In genomic region chr12:89949457-89950195, GRCh38 we compare ENCODE assay signal across 8 cellular contexts.
DNase-seq lines count a peak whose midpoint lies in the region; ATAC-seq and TF ChIP-seq lines count a peak whose summit lies in the region.

No MANE protein-coding gene starts in this region.

- POLR2A ChIA-PET in CD4-positive, alpha-beta T cell (lab: Charles Lee), result interaction anchor here (0.7 to 2.6 kb wide), 7 partner anchors 10 to 243 kb away, joined by 3 to 21 read pairs (median 4); partner anchors contain the start of gene ATP2B1

- peak overlapping the region; percentile 35 for H3K4me3 Mint-ChIP-seq in CD4-positive, alpha-beta T cell
- H3K4me3 Mint-ChIP-seq in nephron, result no peak overlapping the region

- no peaks in the 10 kb centered on the region for H3K9me3 Mint-ChIP-seq in CD4-positive, alpha-beta T cell
- H3K9me3 Mint-ChIP-seq in nephron, result no peaks in the 10 kb centered on the region

- H3K27me3 ChIP-seq in CD4-positive, alpha-beta T cell (ENCODE audit: control insufficient read depth, insufficient read depth, low read length), result no peaks in the 10 kb centered on the region
- H3K27me3 ChIP-seq in duodenal mucosa (ENCODE audit: control insufficient read depth in 1 of 2, insufficient read depth in 2 of 2, low read length in 2 of 2), result no peaks in the 10 kb centered on the region

- peak overlapping the region in 1 of 2 donors; percentile 14 for H3K9ac ChIP-seq in duodenal mucosa (ENCODE audit: low read depth in 1 of 2, low read length in 2 of 2)

- ATAC-seq in CD4-positive, alpha-beta T cell (ENCODE audit: poor library complexity), result peak; percentile 91
- ATAC-seq in GM19043 (IDR thresholded peaks at IDR 0.05; ENCODE audit: low read depth, unreplicated experiment) (peak; percentile 92), HG03135 (IDR thresholded peaks at IDR 0.05; ENCODE audit: unreplicated experiment) (peak; percentile 97), SK-N-SH treated with all-trans-retinoic acid at 6 μM for 48 hours (peak; percentile 19; the same call in 2 of the 3 replicates)

- DNase-seq in CD4-positive, alpha-beta T cell, result peak in 7 of 10 experiments; percentile 15 to 62 (median 29)
- DNase-seq in globus pallidus (ENCODE audit: low spot score) (no peak), amygdala (lab: John Stamatoyannopoulos, UW) (no peak)

- intact Hi-C loops in CD4-positive, alpha-beta T cell (cut with DNase I, micrococcal nuclease), result loop anchor here (1.0 to 5.0 kb wide), 5 partner anchors 86 to 241 kb away; partner anchors contain the start of gene ATP2B1 (in 1 of the 2)

- H3K9me3 ChIP-seq in CD4-positive, alpha-beta T cell (ENCODE audit: control insufficient read depth, low read length), result no peaks in the 10 kb centered on the region
- H3K9me3 ChIP-seq in duodenal mucosa (ENCODE audit: control insufficient read depth in 1 of 2, low read length in 2 of 2), result no peaks in the 10 kb centered on the region

- H3K4me1 Mint-ChIP-seq in CD4-positive, alpha-beta T cell (ENCODE audit: low read depth), result peaks cover 55% of the 10 kb centered on the region
- H3K4me1 Mint-ChIP-seq in nephron, result peaks cover 41% of the 10 kb centered on the region

- H3K36me3 Mint-ChIP-seq in CD4-positive, alpha-beta T cell (ENCODE audit: low read depth), result no peaks in the 10 kb centered on the region
- no peaks in the 10 kb centered on the region for H3K36me3 Mint-ChIP-seq in nephron (ENCODE audit: low read depth)

- H3K27ac Mint-ChIP-seq in CD4-positive, alpha-beta T cell, result peak overlapping the region; percentile 61
- peak overlapping the region; percentile 56 to 88 (median 73) for H3K27ac Mint-ChIP-seq in nephron

- H3K27me3 Mint-ChIP-seq in CD4-positive, alpha-beta T cell, result no peaks in the 10 kb centered on the region
- H3K27me3 Mint-ChIP-seq in nephron (ENCODE audit: low read depth), result no peaks in the 10 kb centered on the region

- H3K4me3 ChIP-seq in duodenal mucosa (ENCODE audit: low read depth in 1 of 2, low read length in 2 of 2), result peak overlapping the region; percentile 8 to 22

- no peak overlapping the region for H3K27ac ChIP-seq in CD4-positive, alpha-beta T cell (ENCODE audit: low read depth, low read length)
- H3K27ac ChIP-seq in duodenal mucosa (ENCODE audit: low read depth, low read length), result peak overlapping the region; percentile 22

- peaks cover 41 to 71% of the 10 kb centered on the region in 2 donors for H3K4me1 ChIP-seq in duodenal mucosa (ENCODE audit: control insufficient read depth in 1 of 2, insufficient read depth in 2 of 2, low read length in 2 of 2)

- no peaks in the 10 kb centered on the region for H3K36me3 ChIP-seq in duodenal mucosa (ENCODE audit: control insufficient read depth in 1 of 2, insufficient read depth in 2 of 2, low read length in 2 of 2)

- TF ChIP-seq CTCF in CD4-positive, alpha-beta T cell (IDR thresholded peaks at IDR 0.05), result peak; percentile 58
- no peak for TF ChIP-seq CTCF in nephron (IDR thresholded peaks at IDR 0.05; ENCODE audit: unreplicated experiment in 3 of 3)

- CTCF ChIA-PET in CD4-positive, alpha-beta T cell (lab: Charles Lee), result interaction anchor here (0.7 to 1.6 kb wide), 15 partner anchors 9 to 285 kb away, joined by 3 to 8 read pairs (median 3); partner anchors contain the start of gene ATP2B1

TF ChIP-seq in SK-N-SH treated with all-trans-retinoic acid at 6 μM for 48 hours, 23 proteins besides CTCF, POLR2A, EP300 and RAD21:
- TF ChIP-seq TOX (CRISPR knock-in tag; IDR thresholded peaks at IDR 0.05; ENCODE audit: borderline replicate concordance) (no peak), ZFP30 (CRISPR knock-in tag; IDR thresholded peaks at IDR 0.05) (no peak), ISL1 (CRISPR knock-in tag; IDR thresholded peaks at IDR 0.05) (0 out of 2 replicates have a peak, but pooled peaks have one; percentile 20)

Comparison
In these comparisons a context has a peak if more than half of its experiments do, and no peak if none do; other contexts are left out.
1. ATAC-seq: peak in every context shown above with its lines; median percentile 97 in HG03135; 92 in GM19043; 91 in CD4-positive, alpha-beta T cell; 19 in SK-N-SH treated with all-trans-retinoic acid at 6 μM for 48 hours.
2. DNase-seq: peak in CD4-positive, alpha-beta T cell (7 of 10); none in globus pallidus (single experiment) and amygdala (0 of 56).